In genomic region chr4:113840850-113841249, GRCh38 we compare ENCODE assay signal across 25 cellular contexts.
A peak's percentile ranks its signal among the peaks of the same experiment; 100 is the strongest.
DNase-seq lines count a peak whose midpoint lies in the region; ATAC-seq, FAIRE-seq and TF ChIP-seq lines count a peak whose summit lies in the region.
"Had no signal": no experiment of that assay in that cellular context is flagged by ENCODE, and none has a peak within 500 bp of the region (broad histone marks: within the 10 kb centered on the region; RNA-seq: fewer than 3 reads in every experiment).

No MANE protein-coding gene starts in this region.

- no peak for TF ChIP-seq CTCF in keratinocyte (optimal IDR thresholded peaks at IDR 0.05 in 1 of 3, IDR thresholded peaks at IDR 0.05 in 1 of 3, conservative IDR thresholded peaks at IDR 0.05 in 1 of 3; ENCODE audit: extremely low read depth in 1 of 3, insufficient read depth in 2 of 3, low read length in 3 of 3)

- FAIRE-seq in GM12891 (lab: Jason Lieb, UNC) = peak; percentile 20
- peak; percentile 5 for FAIRE-seq in keratinocyte (lab: Jason Lieb, UNC)
- FAIRE-seq: GM18507, HepG2, K562 had no signal

- no peak overlapping the region for H3K4me3 Mint-ChIP-seq in activated T-helper 2 cell treated with anti-CD3 and anti-CD28 coated beads, Interferon-gamma antibody, Interleukin-2, Interleukin-4, amounts not matched to agents 10 μg/mL and 5 μg/mL and 100 μg/mL, durations not matched to agents 14 hours and 24 hours and 36 hours (ENCODE audit: low read depth)
- no peak overlapping the region for H3K4me3 Mint-ChIP-seq in activated naive CD8-positive, alpha-beta T cell treated with anti-CD3 and anti-CD28 coated beads for 36 hours
- H3K4me3 Mint-ChIP-seq: B cell; CD8-positive, alpha-beta T cell had no signal

- H3K27ac ChIP-seq in keratinocyte (ENCODE audit: control insufficient read depth, insufficient read depth, low read length) = no peak overlapping the region
- H3K27ac ChIP-seq: C4-2B, HL-60 had no signal

- H4K20me1 ChIP-seq in keratinocyte (ENCODE audit: control insufficient read depth, extremely low read depth, insufficient read depth, low read length) = no peaks in the 10 kb centered on the region

- H3K4me3 ChIP-seq in keratinocyte (ENCODE audit: control insufficient read depth in 2 of 3, extremely low read depth in 1 of 3, insufficient read depth in 2 of 3, low read depth in 1 of 3, low read length in 3 of 3) = no peak overlapping the region
- H3K4me3 ChIP-seq: K562 had no signal

- H3K36me3 Mint-ChIP-seq in activated T-helper 2 cell treated with anti-CD3 and anti-CD28 coated beads, Interferon-gamma antibody, Interleukin-2, Interleukin-4, amounts not matched to agents 10 μg/mL and 5 μg/mL and 100 μg/mL, durations not matched to agents 14 hours and 24 hours and 36 hours (ENCODE audit: low read depth) = no peaks in the 10 kb centered on the region
- no peaks in the 10 kb centered on the region for H3K36me3 Mint-ChIP-seq in activated naive CD8-positive, alpha-beta T cell treated with anti-CD3 and anti-CD28 coated beads for 36 hours
- H3K36me3 Mint-ChIP-seq: CD8-positive, alpha-beta T cell had no signal

- no peak overlapping the region for H2AFZ ChIP-seq in keratinocyte (ENCODE audit: control insufficient read depth, low read length)

- ATAC-seq in GM18505 (IDR thresholded peaks at IDR 0.05; ENCODE audit: unreplicated experiment) = no peak
- ATAC-seq: CD8-positive, alpha-beta T cell; HepG2; K562 had no signal

- peak overlapping the region; percentile 2 for H3K4me2 ChIP-seq in keratinocyte (ENCODE audit: control insufficient read depth, extremely low read depth, insufficient read depth, low read depth, low read length)

- H3K36me3 ChIP-seq in keratinocyte (ENCODE audit: control insufficient read depth in 2 of 2, extremely low read depth in 1 of 2, insufficient read depth in 2 of 2, low read length in 2 of 2) = no peaks in the 10 kb centered on the region

- no peaks in the 10 kb centered on the region for H3K9me1 ChIP-seq in keratinocyte (ENCODE audit: control insufficient read depth, extremely low read depth, insufficient read depth, low read length)

- no peak overlapping the region for H3K9ac ChIP-seq in keratinocyte (ENCODE audit: control insufficient read depth, extremely low read depth, insufficient read depth, low read length)

- TF ChIP-seq POLR2A in GM12891 (IDR thresholded peaks at IDR 0.05; ENCODE audit: low read depth, low read length) (no peak), GM18505 (IDR thresholded peaks at IDR 0.05; ENCODE audit: borderline replicate concordance, extremely low read depth, insufficient read depth, insufficient read length) (no peak)

- peaks cover 3% of the 10 kb centered on the region for H3K4me1 Mint-ChIP-seq in activated T-helper 2 cell treated with anti-CD3 and anti-CD28 coated beads, Interferon-gamma antibody, Interleukin-2, Interleukin-4, amounts not matched to agents 10 μg/mL and 5 μg/mL and 100 μg/mL, durations not matched to agents 14 hours and 24 hours and 36 hours (ENCODE audit: low read depth)
- peaks cover 6% of the 10 kb centered on the region for H3K4me1 Mint-ChIP-seq in activated naive CD8-positive, alpha-beta T cell treated with anti-CD3 and anti-CD28 coated beads for 36 hours

- H3K27ac Mint-ChIP-seq in activated T-helper 2 cell treated with anti-CD3 and anti-CD28 coated beads, Interferon-gamma antibody, Interleukin-2, Interleukin-4, amounts not matched to agents 10 μg/mL and 5 μg/mL and 100 μg/mL, durations not matched to agents 14 hours and 24 hours and 36 hours = no peak overlapping the region
- no peak overlapping the region for H3K27ac Mint-ChIP-seq in activated naive CD8-positive, alpha-beta T cell treated with anti-CD3 and anti-CD28 coated beads for 36 hours
- H3K27ac Mint-ChIP-seq: B cell; CD8-positive, alpha-beta T cell had no signal

- intact Hi-C loops in activated T-helper 2 cell treated with anti-CD3 and anti-CD28 coated beads, Interferon-gamma antibody, Interleukin-2, Interleukin-4, amounts not matched to agents 10 μg/mL and 5 μg/mL and 100 μg/mL, durations not matched to agents 14 hours and 24 hours and 36 hours (cut with micrococcal nuclease) = no loop called here

- H3K27me3 Mint-ChIP-seq in activated T-helper 2 cell treated with anti-CD3 and anti-CD28 coated beads, Interferon-gamma antibody, Interleukin-2, Interleukin-4, amounts not matched to agents 10 μg/mL and 5 μg/mL and 100 μg/mL, durations not matched to agents 14 hours and 24 hours and 36 hours (ENCODE audit: low read depth) = no peaks in the 10 kb centered on the region
- no peaks in the 10 kb centered on the region for H3K27me3 Mint-ChIP-seq in activated naive CD8-positive, alpha-beta T cell treated with anti-CD3 and anti-CD28 coated beads for 36 hours

- no peaks in the 10 kb centered on the region for H3K79me2 ChIP-seq in keratinocyte (ENCODE audit: control insufficient read depth, insufficient read depth, low read length)

- H3K9me3 Mint-ChIP-seq in activated T-helper 2 cell treated with anti-CD3 and anti-CD28 coated beads, Interferon-gamma antibody, Interleukin-2, Interleukin-4, amounts not matched to agents 10 μg/mL and 5 μg/mL and 100 μg/mL, durations not matched to agents 14 hours and 24 hours and 36 hours = no peaks in the 10 kb centered on the region
- H3K9me3 Mint-ChIP-seq in activated naive CD8-positive, alpha-beta T cell treated with anti-CD3 and anti-CD28 coated beads for 36 hours = no peaks in the 10 kb centered on the region
- H3K9me3 Mint-ChIP-seq: CD8-positive, alpha-beta T cell had no signal

- dilution Hi-C loops in keratinocyte (cut with MboI; ENCODE audit: extremely low pct_ligation_motif_present, low sequenced_read_pairs) = no loop called here

- DNase-seq in GM12891 (ENCODE audit: insufficient read length, low spot score) (no peak), HT1080 (ENCODE audit: low read depth) (peak; percentile 78), amniotic epithelial cell (ENCODE audit: low read depth) (peak; percentile 35), keratinocyte (ENCODE audit: low read depth, low spot score) (no peak)
- no peak for DNase-seq in activated T-helper 2 cell treated with anti-CD3 and anti-CD28 coated beads, Interferon-gamma antibody, Interleukin-2, Interleukin-4, amounts not matched to agents 10 μg/mL and 5 μg/mL and 100 μg/mL, durations not matched to agents 14 hours and 24 hours and 36 hours (ENCODE audit: low spot score)
- no peak for DNase-seq in NK-92 treated with Interleukin-12 subunit alpha and Interleukin-12 subunit beta, amount 100 ng/mL, for 24 hours (lab: John Stamatoyannopoulos, UW)
- no peak for DNase-seq in activated naive CD8-positive, alpha-beta T cell treated with anti-CD3 and anti-CD28 coated beads for 36 hours
- DNase-seq: Caco-2; CD8-positive, alpha-beta T cell; H7; Kasumi-1; NCI-H1105 treated with DMSO at 0.1 percent for 48 hours; NCI-H2029; NCI-H446; NCI-H526; NCI-H82; RPMI8226; SHP77 treated with DMSO at 0.1 percent for 48 hours had no signal

- no peaks in the 10 kb centered on the region for H3K27me3 ChIP-seq in keratinocyte (ENCODE audit: control insufficient read depth, extremely low read depth, insufficient read depth, low read length)

- H3K4me1 ChIP-seq in keratinocyte (ENCODE audit: control insufficient read depth, extremely low read depth, insufficient read depth, low read length) = peaks cover 13% of the 10 kb centered on the region
- H3K4me1 ChIP-seq: Caco-2 had no signal

- no peaks in the 10 kb centered on the region for H3K9me3 ChIP-seq in keratinocyte (ENCODE audit: control insufficient read depth, low read depth, low read length)
- H3K9me3 ChIP-seq: Caco-2 had no signal

TF ChIP-seq in GM12891, 5 proteins besides CTCF, POLR2A, EP300 and RAD21:
- TF ChIP-seq TAF1 (IDR thresholded peaks at IDR 0.05; ENCODE audit: low read depth, low read length) (no peak), PAX5 (IDR thresholded peaks at IDR 0.05; ENCODE audit: insufficient read depth, low read length, severe bottlenecking) (no peak), POLR2AphosphoS5 (IDR thresholded peaks at IDR 0.05; ENCODE audit: low read depth, low read length) (no peak), SPI1 (IDR thresholded peaks at IDR 0.05; ENCODE audit: low read depth, low read length) (no peak), POU2F2 (IDR thresholded peaks at IDR 0.05; ENCODE audit: low read depth, low read length) (no peak)
TF ChIP-seq in GM12891: peak in this region for 0.

Comparison
In these comparisons a context has a peak if more than half of its experiments do, and no peak if none do; other contexts are left out.
1. DNase-seq: peak in HT1080 (single experiment) and amniotic epithelial cell (single experiment); none in GM12891 (single experiment), keratinocyte (single experiment), activated T-helper 2 cell treated with anti-CD3 and anti-CD28 coated beads, Interferon-gamma antibody, Interleukin-2, Interleukin-4, amounts not matched to agents 10 μg/mL and 5 μg/mL and 100 μg/mL, durations not matched to agents 14 hours and 24 hours and 36 hours (single experiment), NK-92 treated with Interleukin-12 subunit alpha and Interleukin-12 subunit beta, amount 100 ng/mL, for 24 hours (single experiment) and activated naive CD8-positive, alpha-beta T cell treated with anti-CD3 and anti-CD28 coated beads for 36 hours (single experiment).